ENCODE assay signal across 15 cellular contexts in the genomic region with DNA sequence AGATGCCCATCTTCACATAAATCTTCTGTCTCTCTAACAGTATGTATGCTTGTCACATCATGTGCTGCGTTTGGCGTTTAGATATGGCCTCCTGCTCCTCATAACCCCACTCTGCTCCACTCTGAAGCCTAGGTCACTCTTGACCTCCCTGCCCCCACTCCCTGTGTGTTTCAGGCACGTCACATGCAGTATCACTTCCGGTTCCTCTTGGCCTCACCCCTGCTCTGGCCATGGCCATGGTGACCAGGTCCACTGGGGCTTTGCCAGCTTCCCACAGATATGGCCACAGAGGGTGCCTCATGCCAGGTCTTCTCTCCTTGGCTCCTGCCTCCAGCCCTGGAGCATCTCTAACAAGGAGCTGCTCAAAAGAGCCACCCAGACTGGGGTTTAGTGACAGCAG.
DNase-seq lines count a peak whose midpoint lies in the region; ATAC-seq and TF ChIP-seq lines count a peak whose summit lies in the region.
"Had no signal": no experiment of that assay in that cellular context is flagged by ENCODE, and none has a peak within 500 bp of the region (broad histone marks: within the 10 kb centered on the region; RNA-seq: fewer than 3 reads in every experiment).

No MANE protein-coding gene starts in this region.

- peaks cover 12 to 35% of the 10 kb centered on the region in 2 donors for H3K4me1 ChIP-seq in ascending aorta
- peaks cover 6 to 21% (median 11%) of the 10 kb centered on the region in 4 donors for H3K4me1 ChIP-seq in upper lobe of left lung

- H3K27me3 Mint-ChIP-seq in progenitor cell of endocrine pancreas, result no peaks in the 10 kb centered on the region

- intact Hi-C loops in ascending aorta (cut with DNase I) (loop anchor here (2.0 to 5.0 kb wide), 2 partner anchors 30 to 159 kb away; partner anchors contain the start of gene RNF152), Right ventricle myocardium superior (cut with DNase I) (no loop called here), head of caudate nucleus (cut with DNase I) (no loop called here)

- H3K27ac Mint-ChIP-seq in progenitor cell of endocrine pancreas, result peak overlapping the region; percentile 82
- H3K27ac Mint-ChIP-seq: activated CD8-positive, alpha-beta T cell treated with anti-CD3 and anti-CD28 coated beads for 36 hours had no signal

- H3K36me3 ChIP-seq in ascending aorta, result no peaks in the 10 kb centered on the region
- H3K36me3 ChIP-seq in upper lobe of left lung, result no peaks in the 10 kb centered on the region

- H3K9me3 Mint-ChIP-seq in progenitor cell of endocrine pancreas (ENCODE audit: low read depth), result peaks cover 6% of the 10 kb centered on the region
- H3K9me3 Mint-ChIP-seq: activated CD8-positive, alpha-beta T cell treated with anti-CD3 and anti-CD28 coated beads for 36 hours had no signal

- H3K27me3 ChIP-seq in ascending aorta, result no peaks in the 10 kb centered on the region
- no peaks in the 10 kb centered on the region for H3K27me3 ChIP-seq in upper lobe of left lung

- H3K36me3 Mint-ChIP-seq in progenitor cell of endocrine pancreas (ENCODE audit: insufficient read depth), result no peaks in the 10 kb centered on the region

- TF ChIP-seq CTCF in ascending aorta (IDR thresholded peaks at IDR 0.05) (no peak), progenitor cell of endocrine pancreas (IDR thresholded peaks at IDR 0.05; ENCODE audit: unreplicated experiment) (no peak), upper lobe of left lung (IDR thresholded peaks at IDR 0.05) (no peak)

- H3K27ac ChIP-seq in ascending aorta (peak overlapping the region; percentile 86 to 90), upper lobe of left lung (peak overlapping the region in 3 of 4 donors; percentile 61 to 77 (median 76))
- H3K27ac ChIP-seq: PC-9, VCaP had no signal

- WGBS in upper lobe of left lung, 2 donors, result 82 to 88% methylated on average over 4 of the region's 4 CpGs

- ATAC-seq in Right ventricle myocardium superior (ENCODE audit: poor library complexity) (peak; percentile 8), upper lobe of left lung (ENCODE audit: low FRiP score in 2 of 2) (peak; percentile 56 to 64)
- ATAC-seq: activated CD8-positive, alpha-beta T cell treated with anti-CD3 and anti-CD28 coated beads for 36 hours had no signal

- no peak overlapping the region for H3K4me3 Mint-ChIP-seq in progenitor cell of endocrine pancreas (ENCODE audit: low read depth)
- H3K4me3 Mint-ChIP-seq: activated CD8-positive, alpha-beta T cell treated with anti-CD3 and anti-CD28 coated beads for 36 hours had no signal

- no peaks in the 10 kb centered on the region for H3K9me3 ChIP-seq in ascending aorta
- no peaks in the 10 kb centered on the region for H3K9me3 ChIP-seq in upper lobe of left lung

- TF ChIP-seq EP300 in upper lobe of left lung (IDR thresholded peaks at IDR 0.05), result no peak

- H3K4me3 ChIP-seq in ascending aorta (no peak overlapping the region), upper lobe of left lung (no peak overlapping the region)
- H3K4me3 ChIP-seq: PC-9 had no signal

- DNase-seq in ascending aorta (ENCODE audit: low spot score in 2 of 2) (no peak), Right ventricle myocardium superior (peak; percentile 52), progenitor cell of endocrine pancreas (ENCODE audit: low spot score, unreplicated experiment) (no peak), upper lobe of left lung (no peak), head of caudate nucleus (no peak), activated gamma-delta T cell (lab: John Stamatoyannopoulos, UW) (no peak), DMS53 (lab: John Stamatoyannopoulos, UW) (no peak)
- DNase-seq: activated CD8-positive, alpha-beta T cell treated with anti-CD3 and anti-CD28 coated beads for 36 hours; anterior cingulate cortex; GOT3; NCI-H2029 treated with DMSO at 0.1 percent for 48 hours; NCI-H526 treated with DMSO at 0.1 percent for 48 hours; PC-9; stimulated activated CD4-positive, alpha-beta T cell treated with anti-CD3 and anti-CD28 coated beads, Interleukin-12 subunit alpha, Interleukin-12 subunit beta, amount 100 ng/mL, for 4 hours had no signal

- H3K4me1 Mint-ChIP-seq in progenitor cell of endocrine pancreas (ENCODE audit: low read depth), result peaks cover 43% of the 10 kb centered on the region

- no peak for TF ChIP-seq POLR2A in upper lobe of left lung (IDR thresholded peaks at IDR 0.05)
